Comparison of ENCODE assay signal across 24 cellular contexts in the genomic region with DNA sequence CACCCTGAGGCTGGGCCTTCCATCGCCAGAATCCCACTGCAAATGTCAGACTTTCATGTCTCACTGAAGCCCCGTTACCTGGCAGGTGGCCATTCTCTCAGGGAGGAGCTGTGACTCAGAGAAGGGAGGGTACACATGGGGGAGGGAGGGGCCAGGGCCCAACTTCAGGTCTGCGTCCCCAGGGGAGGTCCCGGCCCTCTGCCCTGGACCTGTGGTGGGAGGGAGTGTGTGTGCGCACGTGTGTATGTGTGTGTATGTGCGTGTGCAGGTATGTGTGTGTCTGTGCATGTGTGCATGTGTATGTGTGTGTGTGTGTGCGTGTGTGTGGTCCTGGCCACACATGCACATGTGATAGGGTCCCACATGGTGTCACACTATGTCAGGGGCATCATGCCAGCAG. TPM values are rescaled to one million over a fixed set of nuclear protein-coding genes. Genes with fewer than 3 reads are reported as not detected.
DNase-seq lines count a peak whose midpoint lies in the region; ATAC-seq and TF ChIP-seq lines count a peak whose summit lies in the region.
"Had no signal": no experiment of that assay in that cellular context is flagged by ENCODE, and none has a peak within 500 bp of the region (broad histone marks: within the 10 kb centered on the region; RNA-seq: fewer than 3 reads in every experiment).

No MANE protein-coding gene starts in this region.

- H3K9me3 ChIP-seq in adrenal gland (replicated peaks in 1 of 3), result no peaks in the 10 kb centered on the region
- H3K9me3 ChIP-seq: left lung, stomach, upper lobe of left lung had no signal

- no peaks in the 10 kb centered on the region for H3K9me2 ChIP-seq in GM23338 (ENCODE audit: insufficient read depth)

- intact Hi-C loops in adrenal gland (cut with DNase I), result no loop called here

- H3K36me3 Mint-ChIP-seq in GM23338 (ENCODE audit: low read depth) (no peaks in the 10 kb centered on the region; the same call in 2 of the 3 replicates), progenitor cell of endocrine pancreas (ENCODE audit: insufficient read depth) (no peaks in the 10 kb centered on the region)
- H3K36me3 Mint-ChIP-seq: activated CD8-positive, alpha-beta memory T cell treated with anti-CD3 and anti-CD28 coated beads, Interleukin-2, amount 10 ng/mL, durations not matched to agents 7 days and 5 days; activated naive CD8-positive, alpha-beta T cell treated with anti-CD3 and anti-CD28 coated beads, Interleukin-2, amount 10 ng/mL, durations not matched to agents 7 days and 5 days; CD8-positive, alpha-beta memory T cell had no signal

- no peak overlapping the region for H3K4me3 ChIP-seq in GM23338
- no peak overlapping the region for H3K4me3 ChIP-seq in adrenal gland
- H3K4me3 ChIP-seq: coronary artery, left lung, skin epidermis, stomach, upper lobe of left lung had no signal

- DNase-seq in COLO668 (lab: John Stamatoyannopoulos, UW; ENCODE audit: unreplicated experiment) (peak; percentile 48), GM23338 (ENCODE audit: low spot score) (no peak), adrenal gland (peak; percentile 62 to 85 (median 70)), iPS-NIHi7 (ENCODE audit: extremely low spot score) (peak; percentile 46), progenitor cell of endocrine pancreas (ENCODE audit: low spot score, unreplicated experiment) (no peak)
- no peak for DNase-seq in stimulated activated naive CD4-positive, alpha-beta T cell (lab: John Stamatoyannopoulos, UW)
- DNase-seq: activated CD4-positive, alpha-beta T cell treated with anti-CD3 and anti-CD28 coated beads for 48 hours; activated CD8-positive, alpha-beta memory T cell treated with anti-CD3 and anti-CD28 coated beads, Interleukin-2, amount 10 ng/mL, durations not matched to agents 7 days and 5 days; activated naive CD8-positive, alpha-beta T cell treated with anti-CD3 and anti-CD28 coated beads, Interleukin-2, amount 10 ng/mL, durations not matched to agents 7 days and 5 days; CD8-positive, alpha-beta memory T cell; left lung; NCI-H2029 treated with DMSO at 0.1 percent for 48 hours; NCI-H526 treated with DMSO at 0.1 percent for 48 hours; OCI-M1; SHP77 treated with DMSO at 0.1 percent for 48 hours; stimulated activated CD4-positive, alpha-beta T cell treated with anti-CD3 and anti-CD28 coated beads, Interleukin-2, amount 100 ng/mL, for 24 hours; stomach; T-helper 1 cell had no signal

- no peak overlapping the region for H2AFZ ChIP-seq in GM23338

- TF ChIP-seq CTCF in GM23338 (conservative IDR thresholded peaks at IDR 0.05; ENCODE audit: low read depth in 2 of 2), result no peak
- no peak for TF ChIP-seq CTCF in adrenal gland (IDR thresholded peaks at IDR 0.05)
- TF ChIP-seq CTCF in progenitor cell of endocrine pancreas (IDR thresholded peaks at IDR 0.05; ENCODE audit: unreplicated experiment), result no peak

- peaks cover 15% of the 10 kb centered on the region for H3K4me1 Mint-ChIP-seq in GM23338
- peaks cover 5% of the 10 kb centered on the region for H3K4me1 Mint-ChIP-seq in progenitor cell of endocrine pancreas (ENCODE audit: low read depth)
- H3K4me1 Mint-ChIP-seq: activated CD8-positive, alpha-beta memory T cell treated with anti-CD3 and anti-CD28 coated beads, Interleukin-2, amount 10 ng/mL, durations not matched to agents 7 days and 5 days; activated T-helper 17 cell treated with anti-CD3 and anti-CD28 coated beads, Interleukin-2, amount 50 U/mL, for 72 hours had no signal

- peak; percentile 31; the same call in 2 of the 3 replicates for ATAC-seq in GM23338
- no peak for ATAC-seq in HG03354 (IDR thresholded peaks at IDR 0.05; ENCODE audit: poor library complexity, severe bottlenecking, unreplicated experiment)
- ATAC-seq: activated CD8-positive, alpha-beta memory T cell treated with anti-CD3 and anti-CD28 coated beads, Interleukin-2, amount 10 ng/mL, durations not matched to agents 7 days and 5 days; activated T-helper 17 cell treated with anti-CD3 and anti-CD28 coated beads, Interleukin-2, amount 50 U/mL, for 72 hours had no signal

- H3K4me2 ChIP-seq in GM23338, result no peak overlapping the region

- H3K27ac ChIP-seq in GM23338 (ENCODE audit: low read depth) (no peak overlapping the region), adrenal gland (peak overlapping the region in 2 of 5 donors; percentile 64 to 88)
- H3K27ac ChIP-seq: brain microvascular endothelial cell, coronary artery, left lung, skin epidermis, stomach, upper lobe of left lung had no signal

- H3K27me3 Mint-ChIP-seq in GM23338 (ENCODE audit: insufficient read depth, low read depth, poor library complexity), result peaks cover 3% of the 10 kb centered on the region
- peaks cover 48% of the 10 kb centered on the region for H3K27me3 Mint-ChIP-seq in progenitor cell of endocrine pancreas

- H3F3A ChIP-seq in GM23338 (replicated peaks; ENCODE audit: low read depth), result no peaks in the 10 kb centered on the region

- H4K20me1 ChIP-seq in GM23338 (replicated peaks; ENCODE audit: insufficient read depth), result no peaks in the 10 kb centered on the region

- WGBS in adrenal gland, 4 donors, result 43 to 67% (median 64%) methylated on average over 4 to 8 of the region's 8 CpGs

- H3K4me1 ChIP-seq in GM23338 (ENCODE audit: insufficient read depth) (peaks cover 14% of the 10 kb centered on the region), adrenal gland (replicated peaks in 1 of 2) (peaks cover 13% of the 10 kb centered on the region in 2 donors)
- H3K4me1 ChIP-seq: left lung, upper lobe of left lung had no signal

- H3K9me3 Mint-ChIP-seq in GM23338 (no peaks in the 10 kb centered on the region), progenitor cell of endocrine pancreas (ENCODE audit: low read depth) (no peaks in the 10 kb centered on the region)
- H3K9me3 Mint-ChIP-seq: activated naive CD8-positive, alpha-beta T cell treated with anti-CD3 and anti-CD28 coated beads, Interleukin-2, amount 10 ng/mL, durations not matched to agents 7 days and 5 days; activated T-helper 17 cell treated with anti-CD3 and anti-CD28 coated beads, Interleukin-2, amount 50 U/mL, for 72 hours; CD8-positive, alpha-beta memory T cell had no signal

- H3K4me3 Mint-ChIP-seq in GM23338 (no peak overlapping the region), progenitor cell of endocrine pancreas (ENCODE audit: low read depth) (no peak overlapping the region)
- H3K4me3 Mint-ChIP-seq: activated CD8-positive, alpha-beta memory T cell treated with anti-CD3 and anti-CD28 coated beads, Interleukin-2, amount 10 ng/mL, durations not matched to agents 7 days and 5 days; activated naive CD8-positive, alpha-beta T cell treated with anti-CD3 and anti-CD28 coated beads, Interleukin-2, amount 10 ng/mL, durations not matched to agents 7 days and 5 days; activated T-helper 17 cell treated with anti-CD3 and anti-CD28 coated beads, Interleukin-2, amount 50 U/mL, for 72 hours; CD8-positive, alpha-beta memory T cell had no signal

- H3K27me3 ChIP-seq in GM23338 (ENCODE audit: insufficient read depth) (no peaks in the 10 kb centered on the region), adrenal gland (no peaks in the 10 kb centered on the region)
- H3K27me3 ChIP-seq: upper lobe of left lung had no signal

- TF ChIP-seq POLR2A in adrenal gland (IDR thresholded peaks at IDR 0.05), result no peak

- no peaks in the 10 kb centered on the region for H3K36me3 ChIP-seq in GM23338 (ENCODE audit: insufficient read depth)
- H3K36me3 ChIP-seq in adrenal gland (replicated peaks in 1 of 2), result no peaks in the 10 kb centered on the region
- H3K36me3 ChIP-seq: brain microvascular endothelial cell, left lung, stomach, upper lobe of left lung had no signal

- no peak overlapping the region; the same call in 1 of the 2 replicates for H3K27ac Mint-ChIP-seq in GM23338
- no peak overlapping the region for H3K27ac Mint-ChIP-seq in progenitor cell of endocrine pancreas
- H3K27ac Mint-ChIP-seq: activated CD8-positive, alpha-beta memory T cell treated with anti-CD3 and anti-CD28 coated beads, Interleukin-2, amount 10 ng/mL, durations not matched to agents 7 days and 5 days; activated naive CD8-positive, alpha-beta T cell treated with anti-CD3 and anti-CD28 coated beads, Interleukin-2, amount 10 ng/mL, durations not matched to agents 7 days and 5 days; activated T-helper 17 cell treated with anti-CD3 and anti-CD28 coated beads, Interleukin-2, amount 50 U/mL, for 72 hours; CD8-positive, alpha-beta memory T cell had no signal

- no peaks in the 10 kb centered on the region for H3K79me2 ChIP-seq in GM23338 (replicated peaks; ENCODE audit: insufficient read depth)

TF ChIP-seq in GM23338, 12 proteins besides CTCF, POLR2A, EP300 and RAD21 (continues in another document):
- TF ChIP-seq ZNF331 (CRISPR knock-in tag; IDR thresholded peaks at IDR 0.05; ENCODE audit: low read depth) (no peak), STAT1 (IDR thresholded peaks at IDR 0.05; ENCODE audit: unreplicated experiment) (no peak), EZH2phosphoT487 (IDR thresholded peaks at IDR 0.05; ENCODE audit: unreplicated experiment) (no peak), NANOG (IDR thresholded peaks at IDR 0.05; ENCODE audit: borderline replicate concordance) (no peak), CREB1 (CRISPR knock-in tag; IDR thresholded peaks at IDR 0.05; ENCODE audit: low read depth) (no peak)
- TF ChIP-seq, protein P1, sequence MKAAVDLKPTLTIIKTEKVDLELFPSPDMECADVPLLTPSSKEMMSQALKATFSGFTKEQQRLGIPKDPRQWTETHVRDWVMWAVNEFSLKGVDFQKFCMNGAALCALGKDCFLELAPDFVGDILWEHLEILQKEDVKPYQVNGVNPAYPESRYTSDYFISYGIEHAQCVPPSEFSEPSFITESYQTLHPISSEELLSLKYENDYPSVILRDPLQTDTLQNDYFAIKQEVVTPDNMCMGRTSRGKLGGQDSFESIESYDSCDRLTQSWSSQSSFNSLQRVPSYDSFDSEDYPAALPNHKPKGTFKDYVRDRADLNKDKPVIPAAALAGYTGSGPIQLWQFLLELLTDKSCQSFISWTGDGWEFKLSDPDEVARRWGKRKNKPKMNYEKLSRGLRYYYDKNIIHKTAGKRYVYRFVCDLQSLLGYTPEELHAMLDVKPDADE (IDR thresholded peaks at IDR 0.05), result no peak

RNA-seq across cellular contexts. Expression of a gene that starts 50.9 kb away (rescaled TPM):
- total RNA-seq in GM23338 (2014; rRNA removed; shearing (Covaris generic)), result 29.0 and 40.1 TPM in 2 replicates
- 16.7 and 18.5 TPM in 2 replicates for polyA plus RNA-seq in GM23338 (2016; fragmentation: Nextera tagmentation; extraction: Ambion mirVana)
- 100 to 1,000 TPM in 1 of 8 donors, 10 to 100 TPM in 7; 10.8 to 194 (median 19.1) TPM for total RNA-seq in adrenal gland
- 10 to 100 TPM; 35.0 to 73.6 (median 39.1) TPM for polyA plus RNA-seq in adrenal gland
- total RNA-seq in progenitor cell of endocrine pancreas, result 28.1 and 33.3 TPM in 2 replicates

RNA-seq across cellular contexts. Expression of a gene that starts 51.2 kb away (rescaled TPM):
- total RNA-seq in GM23338 (2014; rRNA removed; shearing (Covaris generic)), result 24.7 and 41.6 TPM in 2 replicates
- 36.7 and 38.5 TPM in 2 replicates for polyA plus RNA-seq in GM23338 (2016; fragmentation: Nextera tagmentation; extraction: Ambion mirVana)
- 100 to 1,000 TPM in 3 of 8 donors, 10 to 100 TPM in 5; 74.2 to 238 (median 89.0) TPM for total RNA-seq in adrenal gland
- 100 to 1,000 TPM in 1 of 3 donors, 10 to 100 TPM in 2; 52.3 to 119 (median 84.0) TPM for polyA plus RNA-seq in adrenal gland
- total RNA-seq in progenitor cell of endocrine pancreas, result 35.3 and 39.3 TPM in 2 replicates

Comparison
In these comparisons a context has a peak if more than half of its experiments do, and no peak if none do; other contexts are left out.
1. DNase-seq: peak in COLO668 (single experiment), adrenal gland (7 of 7) and iPS-NIHi7 (single experiment); none in GM23338 (single experiment), stimulated activated naive CD4-positive, alpha-beta T cell (0 of 6) and progenitor cell of endocrine pancreas (single experiment).